8 cellular contexts compared by ENCODE assay signal in the genomic region with DNA sequence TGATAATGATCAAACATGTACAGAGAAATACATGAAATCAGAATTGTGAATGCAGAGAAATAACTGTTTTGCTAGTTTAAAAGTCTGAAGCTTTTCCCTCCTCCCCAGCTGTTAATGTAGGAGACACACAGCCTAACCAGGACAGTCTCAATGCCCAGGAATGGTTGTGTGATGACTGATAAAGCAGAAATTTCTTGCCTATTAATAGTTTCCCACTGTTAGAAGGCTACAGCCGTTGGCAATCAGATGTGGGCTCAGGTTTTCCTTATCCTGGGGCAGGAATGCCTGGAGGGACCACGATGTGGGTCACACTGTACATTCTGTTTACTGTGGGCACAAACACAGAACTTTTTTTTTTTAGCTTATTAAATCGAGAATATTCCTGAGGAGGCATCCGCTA. TPM values are rescaled to one million over a fixed set of nuclear protein-coding genes. Genes with fewer than 3 reads are reported as not detected.
DNase-seq lines count a peak whose midpoint lies in the region; ATAC-seq and TF ChIP-seq lines count a peak whose summit lies in the region.
"Had no signal": no experiment of that assay in that cellular context is flagged by ENCODE, and none has a peak within 500 bp of the region (broad histone marks: within the 10 kb centered on the region; RNA-seq: fewer than 3 reads in every experiment).

No MANE protein-coding gene starts in this region.

- RAD21 ChIA-PET in HCT116 (lab: Charles Lee; ENCODE audit: low non-redundant PET in 1 of 2, low total read pairs in 2 of 2, uncharacterized antibody in 2 of 2, unreplicated experiment in 2 of 2): no interaction called here

- H3K9me2 ChIP-seq in HCT116 (ENCODE audit: insufficient read depth): no peaks in the 10 kb centered on the region

- H3K4me1 ChIP-seq in HCT116 (ENCODE audit: control insufficient read depth in 1 of 2, insufficient read depth in 2 of 2, low read length in 2 of 2) (peaks cover 2 to 17% of the 10 kb centered on the region in 2 experiments), skeletal muscle tissue (ENCODE audit: control insufficient read depth in 3 of 3, insufficient read depth in 3 of 3, low read length in 3 of 3) (peaks cover 34 to 46% (median 44%) of the 10 kb centered on the region in 3 donors)

- no peak for TF ChIP-seq RAD21 in HCT116 (IDR thresholded peaks at IDR 0.05; ENCODE audit: low read depth)

- H3K27me3 Mint-ChIP-seq in activated CD4-positive, alpha-beta memory T cell treated with anti-CD3 and anti-CD28 coated beads, Interleukin-2, amount 10 ng/mL, durations not matched to agents 7 days and 5 days: no peaks in the 10 kb centered on the region

- H3K4me3 Mint-ChIP-seq in activated CD4-positive, alpha-beta memory T cell treated with anti-CD3 and anti-CD28 coated beads, Interleukin-2, amount 10 ng/mL, durations not matched to agents 7 days and 5 days: peak overlapping the region; percentile 80

- ATAC-seq in HCT116: no peak
- no peak for ATAC-seq in HG02571 (IDR thresholded peaks at IDR 0.05; ENCODE audit: unreplicated experiment)

- H3K36me3 Mint-ChIP-seq in activated CD4-positive, alpha-beta memory T cell treated with anti-CD3 and anti-CD28 coated beads, Interleukin-2, amount 10 ng/mL, durations not matched to agents 7 days and 5 days (ENCODE audit: low read depth): peaks cover 14% of the 10 kb centered on the region

- TF ChIP-seq CTCF in HCT116 (IDR thresholded peaks at IDR 0.05 in 2 of 3, conservative IDR thresholded peaks at IDR 0.05 in 1 of 3; ENCODE audit: borderline replicate concordance in 1 of 3, insufficient read depth in 1 of 3, low read depth in 2 of 3, low read length in 2 of 3) (no peak), fibroblast of villous mesenchyme (IDR thresholded peaks at IDR 0.05; ENCODE audit: insufficient read depth, low read depth, low read length) (no peak)

- H3K9me3 ChIP-seq in HCT116 (ENCODE audit: control insufficient read depth in 1 of 2, insufficient read depth in 1 of 2, low read depth in 1 of 2, low read length in 2 of 2): no peaks in the 10 kb centered on the region
- no peaks in the 10 kb centered on the region for H3K9me3 ChIP-seq in skeletal muscle tissue (ENCODE audit: control insufficient read depth in 3 of 3, low read length in 3 of 3)

- no peak for TF ChIP-seq POLR2A in HCT116 (IDR thresholded peaks at IDR 0.05; ENCODE audit: borderline replicate concordance, extremely low read depth, insufficient read depth, insufficient read length)

- no peaks in the 10 kb centered on the region for H3K27me3 ChIP-seq in HCT116 (ENCODE audit: insufficient read depth, low read length)
- no peaks in the 10 kb centered on the region for H3K27me3 ChIP-seq in skeletal muscle tissue (ENCODE audit: control insufficient read depth in 3 of 3, insufficient read depth in 3 of 3, low read length in 3 of 3)

- TSS peak; percentile 54 for BruUV-seq in HCT116 (replicated peaks; lab: Mats Ljungman, UMichigan)

- H3K36me3 ChIP-seq in HCT116 (ENCODE audit: control insufficient read depth in 1 of 2, insufficient read depth in 2 of 2, low read length in 2 of 2) (peaks cover 3 to 6% of the 10 kb centered on the region in 2 experiments; a peak in 3 of 4 replicates), skeletal muscle tissue (ENCODE audit: control insufficient read depth in 3 of 3, insufficient read depth in 3 of 3, low read length in 3 of 3) (peaks cover 3 to 8% (median 6%) of the 10 kb centered on the region in 3 donors)

- H3K27ac Mint-ChIP-seq in activated CD4-positive, alpha-beta memory T cell treated with anti-CD3 and anti-CD28 coated beads, Interleukin-2, amount 10 ng/mL, durations not matched to agents 7 days and 5 days: no peak overlapping the region

- H3K9me3 Mint-ChIP-seq in activated CD4-positive, alpha-beta memory T cell treated with anti-CD3 and anti-CD28 coated beads, Interleukin-2, amount 10 ng/mL, durations not matched to agents 7 days and 5 days: no peaks in the 10 kb centered on the region

- H3K4me1 Mint-ChIP-seq in activated CD4-positive, alpha-beta memory T cell treated with anti-CD3 and anti-CD28 coated beads, Interleukin-2, amount 10 ng/mL, durations not matched to agents 7 days and 5 days: peaks cover 38% of the 10 kb centered on the region

- H3K4me2 ChIP-seq in HCT116 (ENCODE audit: low read length): no peak overlapping the region

- no peak overlapping the region for H2AFZ ChIP-seq in HCT116 (ENCODE audit: low read depth, low read length, poor library complexity, severe bottlenecking)

- H3K9ac ChIP-seq in HCT116 (ENCODE audit: low read length) (no peak overlapping the region), skeletal muscle tissue (ENCODE audit: low read depth in 1 of 3, low read length in 3 of 3) (peak overlapping the region in 2 of 3 donors; percentile 0 to 57)

- H3K27ac ChIP-seq in HCT116 (ENCODE audit: low read depth, low read length) (no peak overlapping the region), skeletal muscle tissue (ENCODE audit: low read depth, low read length) (peak overlapping the region; percentile 59)

- H3K4me3 ChIP-seq in HCT116 (replicated peaks in 1 of 2; ENCODE audit: low read depth in 1 of 2, low read length in 2 of 2): no peak overlapping the region
- H3K4me3 ChIP-seq in fibroblast of villous mesenchyme (ENCODE audit: low read depth, low read length): peak overlapping the region; percentile 10
- peak overlapping the region; percentile 14 to 88 (median 59) for H3K4me3 ChIP-seq in skeletal muscle tissue (ENCODE audit: low read length in 3 of 3)

- H3K79me2 ChIP-seq in HCT116 (ENCODE audit: insufficient read depth, low read length): no peaks in the 10 kb centered on the region

- no peaks in the 10 kb centered on the region for H4K20me1 ChIP-seq in HCT116 (ENCODE audit: insufficient read depth)

- POLR2A ChIA-PET in HCT116 (lab: Charles Lee): no interaction called here
- POLR2A ChIA-PET in activated CD4-positive, alpha-beta memory T cell treated with anti-CD3 and anti-CD28 coated beads, Interleukin-2, amount 10 ng/mL, durations not matched to agents 7 days and 5 days (lab: Charles Lee): interaction anchor here (1.5 kb wide), 1 partner anchor 10 kb away, joined by 5 read pairs; no protein-coding TSS in a partner anchor

- intact Hi-C loops in HCT116 (cut with micrococcal nuclease): no loop called here

- DNase-seq in HCT116 (ENCODE audit: low read depth, low spot score) (no peak), fibroblast of villous mesenchyme (ENCODE audit: low read depth) (peak; percentile 36), mucosa of gallbladder (ENCODE audit: low spot score) (no peak)
- no peak for DNase-seq in activated CD4-positive, alpha-beta memory T cell treated with anti-CD3 and anti-CD28 coated beads, Interleukin-2, amount 10 ng/mL, durations not matched to agents 7 days and 5 days
- DNase-seq in stimulated activated CD8-positive, alpha-beta memory T cell treated with anti-CD3 and anti-CD28 coated beads, Interleukin-4, amount 100 ng/mL, for 48 hours: no peak
- DNase-seq: NCI-H1092 treated with DMSO at 0.1 percent for 48 hours had no signal

- CTCF ChIA-PET in HCT116 (lab: Charles Lee): no interaction called here
- CTCF ChIA-PET in activated CD4-positive, alpha-beta memory T cell treated with anti-CD3 and anti-CD28 coated beads, Interleukin-2, amount 10 ng/mL, durations not matched to agents 7 days and 5 days (lab: Charles Lee): interaction anchor here (0.7 to 3.4 kb wide), 2 partner anchors 11 to 17 kb away, joined by 3 to 39 read pairs; no protein-coding TSS in a partner anchor

TF ChIP-seq in HCT116, 20 proteins besides CTCF, POLR2A, EP300 and RAD21 (continues in another document):
- TF ChIP-seq CEBPB (IDR thresholded peaks at IDR 0.05; ENCODE audit: low read depth) (no peak), EGR1 (IDR thresholded peaks at IDR 0.05; ENCODE audit: low read depth) (no peak), FOSL1 (IDR thresholded peaks at IDR 0.05; ENCODE audit: low read depth) (no peak), SRF (IDR thresholded peaks at IDR 0.05; ENCODE audit: low read depth) (no peak), SIN3A (IDR thresholded peaks at IDR 0.05; ENCODE audit: low read depth) (no peak), YY1 (IDR thresholded peaks at IDR 0.05; ENCODE audit: extremely low read depth, insufficient replicate concordance, low read depth, low read length) (no peak), JUND (IDR thresholded peaks at IDR 0.05) (no peak), EZH2phosphoT487 (IDR thresholded peaks at IDR 0.05; ENCODE audit: borderline replicate concordance) (no peak), POLR2AphosphoS5 (IDR thresholded peaks at IDR 0.05; ENCODE audit: low read depth, low read length) (no peak)
- TF ChIP-seq, protein P1, sequence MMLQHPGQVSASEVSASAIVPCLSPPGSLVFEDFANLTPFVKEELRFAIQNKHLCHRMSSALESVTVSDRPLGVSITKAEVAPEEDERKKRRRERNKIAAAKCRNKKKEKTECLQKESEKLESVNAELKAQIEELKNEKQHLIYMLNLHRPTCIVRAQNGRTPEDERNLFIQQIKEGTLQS (IDR thresholded peaks at IDR 0.05): no peak

RNA-seq across cellular contexts. Expression of a gene that starts 1.9 kb away (rescaled TPM):
- total RNA-seq in HCT116 (2021; ENCODE audit: unreplicated experiment) (2.7 TPM), fibroblast of villous mesenchyme (6.4 and 8.2 TPM in 2 replicates), skeletal muscle tissue (6.8 TPM), mucosa of gallbladder (16.9 TPM)
- 0.97 and 1.1 TPM in 2 replicates for polyA plus RNA-seq in HCT116 (2012)
- 10 to 100 TPM in 1 of 2 experiments, 1 to 10 TPM in 1; 9.7 to 10.3 TPM for total RNA-seq in activated CD4-positive, alpha-beta memory T cell treated with anti-CD3 and anti-CD28 coated beads, Interleukin-2, amount 10 ng/mL, durations not matched to agents 7 days and 5 days

RNA-seq across cellular contexts. Expression of a gene that starts 2.0 kb away (rescaled TPM):
- total RNA-seq in HCT116 (2021; ENCODE audit: unreplicated experiment) (8.1 TPM), fibroblast of villous mesenchyme (3.9 and 5.6 TPM in 2 replicates), skeletal muscle tissue (7.3 TPM), mucosa of gallbladder (12.8 TPM)
- 1.8 and 2.5 TPM in 2 replicates for polyA plus RNA-seq in HCT116 (2012)
- 10 to 100 TPM; 26.5 to 27.4 TPM for total RNA-seq in activated CD4-positive, alpha-beta memory T cell treated with anti-CD3 and anti-CD28 coated beads, Interleukin-2, amount 10 ng/mL, durations not matched to agents 7 days and 5 days

RNA-seq across cellular contexts. Expression of a gene that starts 4.8 kb away (rescaled TPM):
- total RNA-seq in HCT116 (2021; ENCODE audit: unreplicated experiment): 0.59 TPM
- polyA plus RNA-seq in HCT116 (2012): 0.13 TPM in 1 of 2 replicates, not detected in the other
- total RNA-seq in activated CD4-positive, alpha-beta memory T cell treated with anti-CD3 and anti-CD28 coated beads, Interleukin-2, amount 10 ng/mL, durations not matched to agents 7 days and 5 days: 1 to 10 TPM; 5.4 to 7.9 TPM
- total RNA-seq in fibroblast of villous mesenchyme: 1.6 and 3.0 TPM in 2 replicates
- total RNA-seq in skeletal muscle tissue: 3.7 TPM
- 9.5 TPM for total RNA-seq in mucosa of gallbladder

RNA-seq across cellular contexts. Expression of a gene that starts 20.0 kb away (rescaled TPM):
- total RNA-seq in HCT116 (2021; ENCODE audit: unreplicated experiment) (0.34 TPM), fibroblast of villous mesenchyme (0.32 and 0.86 TPM in 2 replicates), skeletal muscle tissue (0.52 TPM), mucosa of gallbladder (3.3 TPM)
- polyA plus RNA-seq in HCT116 (2012): 0.16 and 0.26 TPM in 2 replicates
- total RNA-seq in activated CD4-positive, alpha-beta memory T cell treated with anti-CD3 and anti-CD28 coated beads, Interleukin-2, amount 10 ng/mL, durations not matched to agents 7 days and 5 days: under 1 TPM; 0.53 to 0.86 TPM

Comparison
In these comparisons a context has a peak if more than half of its experiments do, and no peak if none do; other contexts are left out.
1. H3K4me3 ChIP-seq: peak in fibroblast of villous mesenchyme (single experiment) and skeletal muscle tissue (3 of 3); none in HCT116 (0 of 2).